In the genomic region with DNA sequence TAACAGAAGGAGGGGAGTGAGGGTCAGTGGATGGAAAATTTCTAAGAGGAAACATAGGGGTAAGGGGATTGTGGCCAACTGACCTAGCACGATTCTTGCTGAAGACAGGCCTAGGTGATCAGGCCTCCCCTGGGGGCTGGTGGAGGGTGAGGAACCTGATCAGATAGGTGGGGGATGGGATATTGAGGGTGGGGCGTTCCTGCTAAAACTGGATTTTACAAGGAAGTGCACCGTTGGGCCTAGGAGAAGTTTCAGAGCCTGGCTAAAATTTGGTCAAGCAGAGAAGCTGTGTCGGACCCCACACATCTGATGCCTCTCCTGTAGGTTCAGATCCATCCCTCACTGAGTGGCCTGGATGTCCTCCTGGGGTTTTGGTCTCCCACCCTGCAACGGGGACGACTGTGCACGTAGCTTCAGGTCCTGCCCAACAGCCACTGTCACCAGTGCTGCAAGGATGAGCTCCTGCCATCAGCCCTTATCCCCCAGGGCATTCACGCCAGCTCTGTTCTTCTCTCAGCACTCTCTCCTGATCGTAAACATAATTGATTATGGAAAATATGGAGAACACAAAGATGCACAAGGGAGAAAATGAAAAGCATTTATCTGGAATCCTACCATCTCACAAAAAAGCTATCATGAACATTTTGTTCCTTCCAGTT, we compare ENCODE assay signal across 17 cellular contexts.
DNase-seq lines count a peak whose midpoint lies in the region; ATAC-seq and TF ChIP-seq lines count a peak whose summit lies in the region.
"Had no signal": no experiment of that assay in that cellular context is flagged by ENCODE, and none has a peak within 500 bp of the region (broad histone marks: within the 10 kb centered on the region; RNA-seq: fewer than 3 reads in every experiment).

No MANE protein-coding gene starts in this region.

- H3K27ac ChIP-seq in right atrium auricular region (no peak overlapping the region), colonic mucosa (no peak overlapping the region), lung (ENCODE audit: low read depth in 1 of 2, low read length in 1 of 2) (no peak overlapping the region), vagina (no peak overlapping the region)

- no peak overlapping the region for H3K9ac ChIP-seq in colonic mucosa (ENCODE audit: low read depth in 2 of 2, low read length in 2 of 2)

- H3K27me3 Mint-ChIP-seq in stimulated activated naive CD8-positive, alpha-beta T cell treated with anti-CD3 and anti-CD28 coated beads, Interleukin-15, amount 100 ng/mL, for 72 hours: no peaks in the 10 kb centered on the region

- DNase-seq in right atrium auricular region (ENCODE audit: low spot score) (peak; percentile 38), left cardiac atrium (no peak), colonic mucosa (peak; percentile 9), lung (ENCODE audit: low spot score) (peak; percentile 24), vagina (ENCODE audit: extremely low spot score in 2 of 2) (peak; percentile 64 to 74), superior temporal gyrus (ENCODE audit: extremely low spot score) (no peak), cerebellum (ENCODE audit: low spot score) (no peak)
- DNase-seq in stimulated activated naive CD8-positive, alpha-beta T cell treated with anti-CD3 and anti-CD28 coated beads, Interleukin-15, amount 100 ng/mL, for 72 hours: no peak
- DNase-seq: ACHN, COR-L47, DMS153, NCI-H1092, NCI-H1694, NCI-H2107, NCI-H2227 treated with DMSO at 0.1 percent for 48 hours, NCI-H524 had no signal

- no peaks in the 10 kb centered on the region for H3K27me3 ChIP-seq in right atrium auricular region
- H3K27me3 ChIP-seq in colonic mucosa: no peaks in the 10 kb centered on the region
- no peaks in the 10 kb centered on the region for H3K27me3 ChIP-seq in lung (ENCODE audit: control insufficient read depth, insufficient read depth)
- H3K27me3 ChIP-seq in vagina: no peaks in the 10 kb centered on the region
- H3K27me3 ChIP-seq: MG63 had no signal

- ATAC-seq in left cardiac atrium (no peak), lung (ENCODE audit: insufficient read depth, low FRiP score) (no peak)
- no peak for ATAC-seq in stimulated activated naive CD8-positive, alpha-beta T cell treated with anti-CD3 and anti-CD28 coated beads, Interleukin-15, amount 100 ng/mL, for 72 hours

- H3K9me3 ChIP-seq in right atrium auricular region (no peaks in the 10 kb centered on the region), colonic mucosa (no peaks in the 10 kb centered on the region), lung (ENCODE audit: control insufficient read depth in 2 of 2, insufficient read depth in 1 of 2, low read length in 1 of 2) (no peaks in the 10 kb centered on the region), vagina (no peaks in the 10 kb centered on the region)
- H3K9me3 ChIP-seq: MG63 had no signal

- WGBS in lung, 2 donors: 86 to 87% methylated on average over 9 of the region's 9 CpGs

- H3K27ac Mint-ChIP-seq in stimulated activated naive CD8-positive, alpha-beta T cell treated with anti-CD3 and anti-CD28 coated beads, Interleukin-15, amount 100 ng/mL, for 72 hours: no peak overlapping the region

- H3K36me3 ChIP-seq in right atrium auricular region (no peaks in the 10 kb centered on the region), colonic mucosa (no peaks in the 10 kb centered on the region), lung (ENCODE audit: control insufficient read depth in 2 of 2, insufficient read depth in 2 of 2, low read length in 2 of 2) (no peaks in the 10 kb centered on the region), vagina (no peaks in the 10 kb centered on the region)
- H3K36me3 ChIP-seq: MG63 had no signal

- TF ChIP-seq CTCF in right atrium auricular region (IDR thresholded peaks at IDR 0.05) (no peak), colonic mucosa (IDR thresholded peaks at IDR 0.05) (no peak), lung (IDR thresholded peaks at IDR 0.05; ENCODE audit: control extremely low read depth, extremely low read depth) (no peak), vagina (IDR thresholded peaks at IDR 0.05) (no peak)

- H3K4me1 ChIP-seq in right atrium auricular region (no peaks in the 10 kb centered on the region), colonic mucosa (no peaks in the 10 kb centered on the region), lung (ENCODE audit: control insufficient read depth in 2 of 2, insufficient read depth in 2 of 2, low read length in 2 of 2) (no peaks in the 10 kb centered on the region), vagina (no peaks in the 10 kb centered on the region)

- no peaks in the 10 kb centered on the region for H3K4me1 Mint-ChIP-seq in stimulated activated naive CD8-positive, alpha-beta T cell treated with anti-CD3 and anti-CD28 coated beads, Interleukin-15, amount 100 ng/mL, for 72 hours

- H3K9me3 Mint-ChIP-seq in stimulated activated naive CD8-positive, alpha-beta T cell treated with anti-CD3 and anti-CD28 coated beads, Interleukin-15, amount 100 ng/mL, for 72 hours: peaks cover 0 to 9% of the 10 kb centered on the region in 2 donors

- intact Hi-C loops in left cardiac atrium (cut with DNase I) (loop anchor here in 1 of 2 donors (10.0 kb wide), 1 partner anchor 191 kb away; no protein-coding TSS in a partner anchor), colonic mucosa (cut with DNase I) (loop anchor here (5.0 kb wide), 1 partner anchor 193 kb away; no protein-coding TSS in a partner anchor), vagina (cut with DNase I) (no loop called here)

- TF ChIP-seq POLR2A in vagina (IDR thresholded peaks at IDR 0.05): no peak

- no peak overlapping the region for H3K4me3 Mint-ChIP-seq in stimulated activated naive CD8-positive, alpha-beta T cell treated with anti-CD3 and anti-CD28 coated beads, Interleukin-15, amount 100 ng/mL, for 72 hours

- H3K4me3 ChIP-seq in right atrium auricular region (no peak overlapping the region), colonic mucosa (no peak overlapping the region), lung (no peak overlapping the region), vagina (no peak overlapping the region)
- H3K4me3 ChIP-seq: MG63 had no signal

Comparison
In these comparisons a context has a peak if more than half of its experiments do, and no peak if none do; other contexts are left out.
1. DNase-seq: peak in right atrium auricular region (single experiment), colonic mucosa (single experiment), lung (single experiment) and vagina (2 of 2); none in left cardiac atrium (single experiment), superior temporal gyrus (single experiment), stimulated activated naive CD8-positive, alpha-beta T cell treated with anti-CD3 and anti-CD28 coated beads, Interleukin-15, amount 100 ng/mL, for 72 hours (0 of 2) and cerebellum (single experiment).